ENCODE assay signal across 8 cellular contexts in the genomic region with DNA sequence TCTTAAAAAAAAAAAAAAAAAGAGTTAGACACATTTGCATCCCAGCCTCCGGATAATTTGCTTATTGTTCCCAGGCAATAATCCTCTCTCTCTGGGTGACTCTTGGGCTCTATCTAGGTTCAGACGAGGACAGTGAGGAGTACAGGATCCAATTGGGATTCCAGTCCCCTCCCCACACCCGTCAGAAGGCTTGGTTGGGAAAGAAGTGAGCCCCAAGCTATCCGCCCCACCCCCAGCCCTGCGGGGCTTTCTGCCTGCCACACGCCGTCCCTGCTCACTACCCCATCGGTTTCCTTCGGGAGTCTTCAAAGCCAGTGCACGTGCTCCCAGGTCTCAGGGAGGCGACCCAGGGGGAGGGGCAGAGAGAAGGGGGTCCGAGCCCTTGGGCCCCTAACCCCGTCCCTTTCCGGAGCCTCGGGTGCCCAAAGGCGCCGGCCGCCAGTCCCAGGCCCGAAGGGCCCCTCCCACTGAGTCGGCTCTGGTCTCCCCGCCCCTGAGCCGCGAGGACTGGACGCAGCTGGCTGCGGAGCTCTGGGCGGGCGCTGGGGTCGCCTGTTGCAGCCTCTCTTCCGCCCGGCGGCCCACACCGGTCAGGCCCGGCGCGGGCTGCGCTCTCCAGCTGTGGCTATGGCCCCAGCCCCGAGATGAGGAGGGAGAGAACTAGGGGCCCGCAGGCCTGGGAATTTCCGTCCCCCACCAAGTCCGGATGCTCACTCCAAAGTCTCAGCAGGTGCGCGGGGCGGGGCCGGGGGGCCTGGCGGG. TPM values are rescaled to one million over a fixed set of nuclear protein-coding genes. Genes with fewer than 3 reads are reported as not detected.
DNase-seq lines count a peak whose midpoint lies in the region; ATAC-seq and TF ChIP-seq lines count a peak whose summit lies in the region.

No MANE protein-coding gene starts in this region.

- H3K27ac ChIP-seq in HUES6 (ENCODE audit: low read depth, low read length) (peak overlapping the region; percentile 93), SK-N-SH (ENCODE audit: low read depth in 2 of 2, low read length in 1 of 2) (peak overlapping the region in 1 of 2 experiments; percentile 88; a peak in 2 of 4 replicates), testis (peak overlapping the region; percentile 65 to 92)

- H2AFZ ChIP-seq in SK-N-SH (ENCODE audit: low read depth) = peak overlapping the region; percentile 91

- no peak for TF ChIP-seq EP300 in SK-N-SH (IDR thresholded peaks at IDR 0.05; ENCODE audit: borderline replicate concordance in 1 of 2, low read depth in 1 of 2, low read length in 1 of 2)

- H3K9ac ChIP-seq in HUES6 (ENCODE audit: low read length) (peak overlapping the region; percentile 86), SK-N-SH (peak overlapping the region; percentile 14; the same call in 1 of the 2 replicates), endocrine pancreas (ENCODE audit: control insufficient read depth, insufficient read depth, low read length) (peak overlapping the region; percentile 87)

- peak; percentile 65 for DNase-seq in DMS 273 (lab: John Stamatoyannopoulos, UW; ENCODE audit: unreplicated experiment)
- DNase-seq in DMS 273 treated with DMSO at 0.1 percent for 48 hours (lab: John Stamatoyannopoulos, UW) = no peak
- peak; percentile 92 for DNase-seq in SK-N-SH
- peak; percentile 82 for DNase-seq in medulla oblongata (ENCODE audit: extremely low spot score)
- peak; percentile 82 for DNase-seq in testis

- TF ChIP-seq POLR2A in testis (IDR thresholded peaks at IDR 0.05) = no peak

- intact Hi-C loops in testis (cut with DNase I; ENCODE audit: low total_unique reads) = no loop called here

- H3K4me3 ChIP-seq in HUES6 (ENCODE audit: low read depth, low read length) = peak overlapping the region; percentile 64
- peak overlapping the region; percentile 48 to 51; a peak in 3 of 4 replicates for H3K4me3 ChIP-seq in SK-N-SH (ENCODE audit: low read depth in 2 of 2, low read length in 1 of 2)
- peak overlapping the region; percentile 23 for H3K4me3 ChIP-seq in endocrine pancreas (ENCODE audit: control insufficient read depth, insufficient read depth, low read length)
- peak overlapping the region; percentile 36 to 63 for H3K4me3 ChIP-seq in testis

- H3K36me3 ChIP-seq in HUES6 (ENCODE audit: control insufficient read depth, insufficient read depth, low read length) = no peaks in the 10 kb centered on the region
- H3K36me3 ChIP-seq in SK-N-SH (replicated peaks in 1 of 2; ENCODE audit: control insufficient read depth in 1 of 2, insufficient read depth in 2 of 2, low read length in 1 of 2) = no peaks in the 10 kb centered on the region
- H3K36me3 ChIP-seq in endocrine pancreas (ENCODE audit: control insufficient read depth, insufficient read depth, low read length) = no peaks in the 10 kb centered on the region
- H3K36me3 ChIP-seq in testis (ENCODE audit: low read depth, missing control alignments) = no peaks in the 10 kb centered on the region

- H3K79me2 ChIP-seq in SK-N-SH (ENCODE audit: insufficient read depth) = no peaks in the 10 kb centered on the region

- peak overlapping the region; percentile 81 for H3K4me2 ChIP-seq in SK-N-SH

- H3K4me1 ChIP-seq in HUES6 (ENCODE audit: control insufficient read depth, insufficient read depth, low read length) (peaks cover 55% of the 10 kb centered on the region), SK-N-SH (ENCODE audit: control insufficient read depth in 1 of 2, insufficient read depth in 2 of 2, low read depth in 1 of 2, low read length in 1 of 2) (peaks cover 11 to 44% of the 10 kb centered on the region in 2 experiments), endocrine pancreas (ENCODE audit: control insufficient read depth, insufficient read depth, low read length) (no peaks in the 10 kb centered on the region), testis (peaks cover 54% of the 10 kb centered on the region)

- peaks cover 7% of the 10 kb centered on the region for H3F3A ChIP-seq in SK-N-SH (replicated peaks; ENCODE audit: insufficient read depth)

- TF ChIP-seq CTCF in SK-N-SH (IDR thresholded peaks at IDR 0.05) (no peak), testis (IDR thresholded peaks at IDR 0.05) (no peak)

- POLR2A ChIA-PET in SK-N-SH (lab: Yijun Ruan, JAX) = interaction anchor here (0.7 to 1.4 kb wide), 5 partner anchors 15 to 446 kb away, joined by 3 to 20 read pairs (median 3); a partner anchor contains a TSS

- H3K9me3 ChIP-seq in HUES6 (ENCODE audit: control insufficient read depth, insufficient read depth, low read depth, low read length) = no peaks in the 10 kb centered on the region
- no peaks in the 10 kb centered on the region for H3K9me3 ChIP-seq in SK-N-SH
- no peaks in the 10 kb centered on the region for H3K9me3 ChIP-seq in endocrine pancreas (ENCODE audit: control insufficient read depth, low read length)
- H3K9me3 ChIP-seq in testis = no peaks in the 10 kb centered on the region

- no peaks in the 10 kb centered on the region for H4K20me1 ChIP-seq in SK-N-SH (ENCODE audit: insufficient read depth)

- peak; percentile 34 for ATAC-seq in GM19468 (IDR thresholded peaks at IDR 0.05; ENCODE audit: extremely low read depth, unreplicated experiment)

- TF ChIP-seq RAD21 in SK-N-SH (IDR thresholded peaks at IDR 0.05; ENCODE audit: low read length) = no peak

- H3K27me3 ChIP-seq in HUES6 (ENCODE audit: control insufficient read depth, insufficient read depth, low read length) = no peaks in the 10 kb centered on the region
- H3K27me3 ChIP-seq in SK-N-SH (ENCODE audit: insufficient read depth) = no peaks in the 10 kb centered on the region
- H3K27me3 ChIP-seq in endocrine pancreas (ENCODE audit: control insufficient read depth, insufficient read depth, low read length) = no peaks in the 10 kb centered on the region
- H3K27me3 ChIP-seq in testis = no peaks in the 10 kb centered on the region

- WGBS in SK-N-SH (ENCODE audit: low lambda C conversion rate) = 15% methylated on average over 6 of the region's 45 CpGs
- WGBS in testis, 2 donors = 0 to 3% methylated on average over 3 to 29 of the region's 45 CpGs

- CTCF ChIA-PET in SK-N-SH (lab: Yijun Ruan, JAX) = interaction anchor here (0.6 to 13.7 kb wide), 8 partner anchors 9 to 304 kb away, joined by 3 to 224 read pairs (median 4); no protein-coding TSS in a partner anchor

- no peaks in the 10 kb centered on the region for H3K9me2 ChIP-seq in SK-N-SH

TF ChIP-seq in SK-N-SH, 30 proteins besides CTCF, POLR2A, EP300 and RAD21 (continues in another document):
- no peak for TF ChIP-seq RCOR1 (IDR thresholded peaks at IDR 0.05; ENCODE audit: low read length)
- no peak for TF ChIP-seq ELF1 (IDR thresholded peaks at IDR 0.05)
- no peak for TF ChIP-seq NFIC (IDR thresholded peaks at IDR 0.05; ENCODE audit: borderline replicate concordance)
- TF ChIP-seq GATA2 (CRISPR knock-in tag; IDR thresholded peaks at IDR 0.05) = no peak
- TF ChIP-seq MEF2A (IDR thresholded peaks at IDR 0.05; ENCODE audit: borderline replicate concordance, low read depth) = no peak
- no peak for TF ChIP-seq RFX5 (IDR thresholded peaks at IDR 0.05; ENCODE audit: low read length)
- TF ChIP-seq GABPA (IDR thresholded peaks at IDR 0.05; ENCODE audit: low read depth) = no peak
- no peak for TF ChIP-seq FOXJ3 (CRISPR knock-in tag; IDR thresholded peaks at IDR 0.05)
- TF ChIP-seq FOXM1 (IDR thresholded peaks at IDR 0.05; ENCODE audit: low read depth) = no peak
- TF ChIP-seq JUND (IDR thresholded peaks at IDR 0.05) = no peak
- TF ChIP-seq, protein P1, sequence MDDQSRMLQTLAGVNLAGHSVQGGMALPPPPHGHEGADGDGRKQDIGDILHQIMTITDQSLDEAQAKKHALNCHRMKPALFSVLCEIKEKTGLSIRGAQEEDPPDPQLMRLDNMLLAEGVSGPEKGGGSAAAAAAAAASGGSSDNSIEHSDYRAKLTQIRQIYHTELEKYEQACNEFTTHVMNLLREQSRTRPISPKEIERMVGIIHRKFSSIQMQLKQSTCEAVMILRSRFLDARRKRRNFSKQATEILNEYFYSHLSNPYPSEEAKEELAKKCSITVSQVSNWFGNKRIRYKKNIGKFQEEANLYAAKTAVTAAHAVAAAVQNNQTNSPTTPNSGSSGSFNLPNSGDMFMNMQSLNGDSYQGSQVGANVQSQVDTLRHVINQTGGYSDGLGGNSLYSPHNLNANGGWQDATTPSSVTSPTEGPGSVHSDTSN (IDR thresholded peaks at IDR 0.05) = no peak
- TF ChIP-seq RXRA (IDR thresholded peaks at IDR 0.05; ENCODE audit: borderline replicate concordance, low read depth) = no peak
- no peak for TF ChIP-seq SMC3 (IDR thresholded peaks at IDR 0.05; ENCODE audit: low read depth, low read length)
- TF ChIP-seq YY1 (IDR thresholded peaks at IDR 0.05; ENCODE audit: low read depth) = no peak
- TF ChIP-seq TCF12 (IDR thresholded peaks at IDR 0.05) = 0 out of 2 replicates have a peak, but pooled peaks have one; percentile 6
- no peak for TF ChIP-seq TEAD4 (IDR thresholded peaks at IDR 0.05; ENCODE audit: borderline replicate concordance, insufficient read depth)

RNA-seq across cellular contexts. Expression of a gene that starts 2.5 kb away (rescaled TPM):
- polyA plus RNA-seq in SK-N-SH (2012; rRNA removed) (0.13 TPM in 1 of 2 replicates, not detected in the other), testis (ENCODE audit: insufficient read depth, low read depth, low replicate concordance) (0.73 TPM)
- not detected in 2 replicates for polyA plus RNA-seq in SK-N-SH (2012; cell fraction: cytosol; rRNA removed)
- not detected in 2 replicates for polyA plus RNA-seq in SK-N-SH (2012; cell fraction: nucleus; rRNA removed)
- under 1 TPM in 1 of 2 donors, not detected in 1; 0.87 TPM for total RNA-seq in testis

RNA-seq across cellular contexts. Expression of a gene that starts 4.2 kb away (rescaled TPM):
- 44.5 and 49.7 TPM in 2 replicates for polyA plus RNA-seq in SK-N-SH (2012; rRNA removed)
- 23.7 and 34.3 TPM in 2 replicates for polyA plus RNA-seq in SK-N-SH (2012; cell fraction: cytosol; rRNA removed)
- 72.9 and 74.9 TPM in 2 replicates for polyA plus RNA-seq in SK-N-SH (2012; cell fraction: nucleus; rRNA removed)
- total RNA-seq in testis = 10 to 100 TPM; 51.3 to 70.0 TPM
- 41.2 TPM for polyA plus RNA-seq in testis (ENCODE audit: insufficient read depth, low read depth, low replicate concordance)

RNA-seq across cellular contexts. Expression of a gene that starts 27.7 kb away (rescaled TPM):
- polyA plus RNA-seq in SK-N-SH (2012; rRNA removed) (843 and 1,069 TPM in 2 replicates), testis (ENCODE audit: insufficient read depth, low read depth, low replicate concordance) (602 TPM)
- polyA plus RNA-seq in SK-N-SH (2012; cell fraction: cytosol; rRNA removed) = 915 and 1,057 TPM in 2 replicates
- polyA plus RNA-seq in SK-N-SH (2012; cell fraction: nucleus; rRNA removed) = 744 and 797 TPM in 2 replicates
- total RNA-seq in testis = 100 to 1,000 TPM; 480 to 610 TPM

RNA-seq across cellular contexts. Expression of a gene that starts 38.1 kb away (rescaled TPM):
- 125 and 163 TPM in 2 replicates for polyA plus RNA-seq in SK-N-SH (2012; rRNA removed)
- 69.7 and 109 TPM in 2 replicates for polyA plus RNA-seq in SK-N-SH (2012; cell fraction: cytosol; rRNA removed)
- polyA plus RNA-seq in SK-N-SH (2012; cell fraction: nucleus; rRNA removed) = 108 and 123 TPM in 2 replicates
- total RNA-seq in testis = 10 to 100 TPM; 42.4 to 49.8 TPM
- 32.1 TPM for polyA plus RNA-seq in testis (ENCODE audit: insufficient read depth, low read depth, low replicate concordance)

RNA-seq across cellular contexts. Expression of a gene that starts 46.1 kb away (rescaled TPM):
- 5.8 and 6.4 TPM in 2 replicates for polyA plus RNA-seq in SK-N-SH (2012; rRNA removed)
- polyA plus RNA-seq in SK-N-SH (2012; cell fraction: cytosol; rRNA removed) = 4.0 and 4.4 TPM in 2 replicates
- 7.8 and 12.0 TPM in 2 replicates for polyA plus RNA-seq in SK-N-SH (2012; cell fraction: nucleus; rRNA removed)
- total RNA-seq in testis = 10 to 100 TPM; 18.3 to 29.2 TPM
- polyA plus RNA-seq in testis (ENCODE audit: insufficient read depth, low read depth, low replicate concordance) = 13.1 TPM

Comparison
In these comparisons a context has a peak if more than half of its experiments do, and no peak if none do; other contexts are left out.
1. H3K9ac ChIP-seq: peak in every context shown above with its lines; median percentile 87 in endocrine pancreas; 86 in HUES6; 14 in SK-N-SH.